In genomic region chr7:143381427-143382125, GRCh38 we compare ENCODE assay signal across 8 cellular contexts. TPM values are rescaled to one million over a fixed set of nuclear protein-coding genes. Genes with fewer than 3 reads are reported as not detected.
DNase-seq lines count a peak whose midpoint lies in the region; ATAC-seq and TF ChIP-seq lines count a peak whose summit lies in the region.

No MANE protein-coding gene starts in this region.

- H3K27ac ChIP-seq in liver (ENCODE audit: low read depth in 1 of 2, low read length in 2 of 2) (peak overlapping the region; percentile 96 to 98), stomach (peak overlapping the region; percentile 97 to 100 (median 99))

- H3K4me3 ChIP-seq in liver (ENCODE audit: low read depth in 1 of 3, low read length in 3 of 3) = peak overlapping the region; percentile 84 to 92 (median 87)
- H3K4me3 ChIP-seq in stomach = peak overlapping the region; percentile 78 to 100 (median 96)

- no peak for TF ChIP-seq EP300 in stomach (IDR thresholded peaks at IDR 0.05)

- H3K27me3 ChIP-seq in liver (ENCODE audit: control insufficient read depth in 4 of 4, insufficient read depth in 4 of 4, low read length in 3 of 4) (no peaks in the 10 kb centered on the region), stomach (no peaks in the 10 kb centered on the region)

- H3K4me3 Mint-ChIP-seq in central memory CD8-positive, alpha-beta T cell = peak overlapping the region; percentile 91

- peak; percentile 68 for DNase-seq in activated CD8-positive, alpha-beta memory T cell treated with anti-CD3 and anti-CD28 coated beads for 24 hours
- DNase-seq in activated CD8-positive, alpha-beta memory T cell treated with anti-CD3 and anti-CD28 coated beads, Interleukin-2, amount 50 U/mL, for 4 hours = no peak
- DNase-seq in NCI-H69 (lab: John Stamatoyannopoulos, UW) = peak; percentile 74
- DNase-seq in central memory CD8-positive, alpha-beta T cell (ENCODE audit: low spot score in 2 of 2) = no peak
- peak; percentile 61 for DNase-seq in stomach
- DNase-seq in NCI-H2107 treated with DMSO at 0.1 percent for 48 hours (lab: John Stamatoyannopoulos, UW; ENCODE audit: unreplicated experiment) = no peak

- no peak for TF ChIP-seq RAD21 in liver (IDR thresholded peaks at IDR 0.05)

- H3K9ac ChIP-seq in liver (ENCODE audit: low read depth in 1 of 2, low read length in 2 of 2) = peak overlapping the region; percentile 76 to 92

- TF ChIP-seq POLR2A in stomach (IDR thresholded peaks at IDR 0.05) = no peak

- intact Hi-C loops in stomach (cut with DNase I; ENCODE audit: low total_unique reads) = no loop called here

- H3K9me3 ChIP-seq in liver (ENCODE audit: control insufficient read depth in 4 of 4, low read length in 3 of 4) (no peaks in the 10 kb centered on the region), stomach (no peaks in the 10 kb centered on the region)

- peaks cover 9% of the 10 kb centered on the region for H3K36me3 Mint-ChIP-seq in central memory CD8-positive, alpha-beta T cell (ENCODE audit: insufficient read depth)

- H3K27me3 Mint-ChIP-seq in central memory CD8-positive, alpha-beta T cell = no peaks in the 10 kb centered on the region

- H3K27ac Mint-ChIP-seq in central memory CD8-positive, alpha-beta T cell (ENCODE audit: low read depth) = peak overlapping the region; percentile 8

- H3K36me3 ChIP-seq in liver (ENCODE audit: control insufficient read depth in 4 of 4, insufficient read depth in 3 of 4, low read depth in 1 of 4, low read length in 3 of 4) = no peaks in the 10 kb centered on the region
- H3K36me3 ChIP-seq in stomach = peaks cover 0 to 25% (median 0%) of the 10 kb centered on the region in 4 donors

- under 1% methylated on average over 64 of the region's 64 CpGs for WGBS in liver
- WGBS in stomach, 5 donors = 1 to 4% (median 1%) methylated on average over 40 to 58 of the region's 64 CpGs

- peaks cover 18 to 60% (median 47%) of the 10 kb centered on the region in 4 donors for H3K4me1 ChIP-seq in liver (ENCODE audit: control insufficient read depth in 4 of 4, insufficient read depth in 4 of 4, low read length in 3 of 4)
- H3K4me1 ChIP-seq in stomach = peaks cover 33 to 75% (median 53%) of the 10 kb centered on the region in 4 donors

- H3K9me3 Mint-ChIP-seq in central memory CD8-positive, alpha-beta T cell = no peaks in the 10 kb centered on the region

- ATAC-seq in HG02763 (IDR thresholded peaks at IDR 0.05; ENCODE audit: unreplicated experiment) = peak; percentile 14
- no peak for ATAC-seq in central memory CD8-positive, alpha-beta T cell (replicated peaks; ENCODE audit: extremely low read depth, poor library complexity, severe bottlenecking)

- peaks cover 40% of the 10 kb centered on the region for H3K4me1 Mint-ChIP-seq in central memory CD8-positive, alpha-beta T cell

- no peak for TF ChIP-seq CTCF in liver (IDR thresholded peaks at IDR 0.05; ENCODE audit: low read depth, low read length, missing input control)
- TF ChIP-seq CTCF in stomach (IDR thresholded peaks at IDR 0.05) = no peak

TF ChIP-seq in liver, 16 proteins besides CTCF, POLR2A, EP300 and RAD21:
- TF ChIP-seq FOXA2 (IDR thresholded peaks at IDR 0.05) (no peak), NR2F2 (IDR thresholded peaks at IDR 0.05) (no peak), GABPA (IDR thresholded peaks at IDR 0.05 in 1 of 2, conservative IDR thresholded peaks at IDR 0.05 in 1 of 2) (no peak), FOXA1 (IDR thresholded peaks at IDR 0.05) (no peak), ZBTB33 (IDR thresholded peaks at IDR 0.05) (no peak)

RNA-seq across cellular contexts. Expression of gene ZYX, which starts 0.4 kb away (rescaled TPM):
- total RNA-seq in liver (10 to 100 TPM; 15.4 to 17.2 TPM), stomach (100 to 1,000 TPM in 1 of 5 donors, 10 to 100 TPM in 4; 20.6 to 102 (median 64.0) TPM)
- polyA plus RNA-seq in liver (10 to 100 TPM; 15.8 to 49.7 TPM), stomach (10 to 100 TPM; 73.4 to 79.2 (median 74.1) TPM)

RNA-seq across cellular contexts. Expression of gene FAM131B, which starts 19.1 kb away (rescaled TPM):
- total RNA-seq in liver (under 1 TPM; 0.08 to 0.14 TPM), stomach (10 to 100 TPM in 1 of 5 donors, 1 to 10 TPM in 1, under 1 TPM in 2, not detected in 1; 0.29 to 14.0 (median 0.95) TPM)
- polyA plus RNA-seq in liver (under 1 TPM in 1 of 2 donors, not detected in 1; 0.06 TPM), stomach (under 1 TPM; 0.33 to 0.56 (median 0.46) TPM)

RNA-seq across cellular contexts. Expression of gene EPHA1, which starts 27.1 kb away (rescaled TPM):
- 10 to 100 TPM; 12.0 to 21.0 TPM for total RNA-seq in liver
- polyA plus RNA-seq in liver = 10 to 100 TPM; 10.3 to 10.7 TPM
- total RNA-seq in stomach = 10 to 100 TPM in 3 of 5 donors, 1 to 10 TPM in 2; 5.3 to 31.9 (median 12.5) TPM
- 10 to 100 TPM in 1 of 3 donors, 1 to 10 TPM in 2; 4.7 to 25.9 (median 5.6) TPM for polyA plus RNA-seq in stomach

Comparison
In these comparisons a context has a peak if more than half of its experiments do, and no peak if none do; other contexts are left out.
1. DNase-seq: peak in activated CD8-positive, alpha-beta memory T cell treated with anti-CD3 and anti-CD28 coated beads for 24 hours (single experiment), NCI-H69 (single experiment) and stomach (single experiment); none in activated CD8-positive, alpha-beta memory T cell treated with anti-CD3 and anti-CD28 coated beads, Interleukin-2, amount 50 U/mL, for 4 hours (single experiment), central memory CD8-positive, alpha-beta T cell (0 of 2) and NCI-H2107 treated with DMSO at 0.1 percent for 48 hours (single experiment).